30 cellular contexts compared by ENCODE assay signal in genomic region chr1:22321917-22322316, GRCh38.
"Had no signal": no experiment of that assay in that cellular context is flagged by ENCODE, and none has a peak within 500 bp of the region (broad histone marks: within the 10 kb centered on the region; RNA-seq: fewer than 3 reads in every experiment).

No MANE protein-coding gene starts in this region.

- H3K27ac Mint-ChIP-seq: activated CD4-positive, alpha-beta T cell treated with anti-CD3 and anti-CD28 coated beads for 36 hours; activated naive CD4-positive, alpha-beta T cell treated with anti-CD3 and anti-CD28 coated beads for 36 hours; activated naive CD8-positive, alpha-beta T cell treated with anti-CD3 and anti-CD28 coated beads for 36 hours; activated T-helper 1 cell treated with anti-CD3 and anti-CD28 coated beads, Interleukin-12 subunit alpha, Interleukin-12 subunit beta, Interleukin-2, Interleukin-4 antibody, amounts not matched to agents 30 ng/mL and 10 ng/mL and 1 ng/mL, durations not matched to agents 14 hours and 24 hours and 36 hours; memory B cell; nephron progenitor cell; stimulated activated naive B cell treated with anti-CD40 and anti-IgM and Interleukin-4, amounts not matched to agents 10 μg/mL and 1 μg/mL and 100 μg/mL, for 72 hours; WTC11 had no signal

- H3K4me1 ChIP-seq: body of pancreas, esophagus squamous epithelium, prostate gland, suprapubic skin, tibial artery, uterus had no signal

- H3K27ac ChIP-seq: body of pancreas, epithelial cell of prostate, esophagus squamous epithelium, neutrophil, ovary, prostate gland, suprapubic skin, tibial artery, uterus had no signal

- H3K4me3 Mint-ChIP-seq: activated CD4-positive, alpha-beta T cell treated with anti-CD3 and anti-CD28 coated beads for 36 hours; activated naive CD4-positive, alpha-beta T cell treated with anti-CD3 and anti-CD28 coated beads for 36 hours; activated naive CD8-positive, alpha-beta T cell treated with anti-CD3 and anti-CD28 coated beads for 36 hours; activated T-helper 1 cell treated with anti-CD3 and anti-CD28 coated beads, Interleukin-12 subunit alpha, Interleukin-12 subunit beta, Interleukin-2, Interleukin-4 antibody, amounts not matched to agents 30 ng/mL and 10 ng/mL and 1 ng/mL, durations not matched to agents 14 hours and 24 hours and 36 hours; memory B cell; nephron progenitor cell; stimulated activated naive B cell treated with anti-CD40 and anti-IgM and Interleukin-4, amounts not matched to agents 10 μg/mL and 1 μg/mL and 100 μg/mL, for 72 hours; WTC11 had no signal

- DNase-seq: activated CD4-positive, alpha-beta T cell treated with anti-CD3 and anti-CD28 coated beads for 36 hours; activated CD4-positive, alpha-beta T cell treated with anti-CD3 and anti-CD28 coated beads, Interleukin-2, amount 50 U/mL, for 4 hours; activated effector memory CD4-positive, alpha-beta T cell treated with anti-CD3 and anti-CD28 coated beads, Interleukin-2, amount 50 U/mL, for 16 hours; activated naive CD4-positive, alpha-beta T cell treated with anti-CD3 and anti-CD28 coated beads for 36 hours; activated naive CD8-positive, alpha-beta T cell treated with anti-CD3 and anti-CD28 coated beads for 36 hours; activated T-cell treated with anti-CD3 and anti-CD28 coated beads, Interleukin-2, amount 50 U/mL, for 1 hour; aorta; body of pancreas; effector CD8-positive, alpha-beta T cell; esophagus squamous epithelium; foreskin melanocyte; left cardiac atrium; nephron progenitor cell; ovary; retina; stimulated activated CD4-positive, alpha-beta T cell treated with anti-CD3 and anti-CD28 coated beads, Interleukin-15, amount 100 ng/mL, for 24 hours; stimulated activated CD4-positive, alpha-beta T cell treated with anti-CD3 and anti-CD28 coated beads, Interleukin-2, amount 100 ng/mL, for 24 hours; stimulated activated naive B cell treated with anti-CD40 and anti-IgM and Interleukin-4, amounts not matched to agents 10 μg/mL and 1 μg/mL and 100 μg/mL, for 72 hours; T-helper 2 cell; tibial artery; uterus had no signal

- H3K4me3 ChIP-seq: adrenal gland, body of pancreas, esophagus squamous epithelium, mucosa of descending colon, ovary, prostate gland, suprapubic skin, tibial artery, uterus had no signal

- H3K27me3 ChIP-seq: adrenal gland, body of pancreas, ovary, uterus had no signal

- H3K9me3 ChIP-seq: adrenal gland, body of pancreas, esophagus squamous epithelium, mucosa of descending colon, neutrophil, ovary, prostate gland, suprapubic skin, uterus had no signal

- ATAC-seq: activated CD4-positive, alpha-beta T cell treated with anti-CD3 and anti-CD28 coated beads for 36 hours; body of pancreas; left cardiac atrium; mucosa of descending colon; stimulated activated naive B cell treated with anti-CD40 and anti-IgM and Interleukin-4, amounts not matched to agents 10 μg/mL and 1 μg/mL and 100 μg/mL, for 72 hours; WTC11 had no signal

- H3K4me1 Mint-ChIP-seq: activated CD4-positive, alpha-beta T cell treated with anti-CD3 and anti-CD28 coated beads for 36 hours; activated naive CD8-positive, alpha-beta T cell treated with anti-CD3 and anti-CD28 coated beads for 36 hours; memory B cell; stimulated activated naive B cell treated with anti-CD40 and anti-IgM and Interleukin-4, amounts not matched to agents 10 μg/mL and 1 μg/mL and 100 μg/mL, for 72 hours had no signal

- H3K36me3 Mint-ChIP-seq: activated naive CD8-positive, alpha-beta T cell treated with anti-CD3 and anti-CD28 coated beads for 36 hours; memory B cell; stimulated activated naive B cell treated with anti-CD40 and anti-IgM and Interleukin-4, amounts not matched to agents 10 μg/mL and 1 μg/mL and 100 μg/mL, for 72 hours; WTC11 had no signal

- H3K9me3 Mint-ChIP-seq: activated naive CD4-positive, alpha-beta T cell treated with anti-CD3 and anti-CD28 coated beads for 36 hours; activated naive CD8-positive, alpha-beta T cell treated with anti-CD3 and anti-CD28 coated beads for 36 hours; activated T-helper 1 cell treated with anti-CD3 and anti-CD28 coated beads, Interleukin-12 subunit alpha, Interleukin-12 subunit beta, Interleukin-2, Interleukin-4 antibody, amounts not matched to agents 30 ng/mL and 10 ng/mL and 1 ng/mL, durations not matched to agents 14 hours and 24 hours and 36 hours; memory B cell; nephron progenitor cell; stimulated activated naive B cell treated with anti-CD40 and anti-IgM and Interleukin-4, amounts not matched to agents 10 μg/mL and 1 μg/mL and 100 μg/mL, for 72 hours had no signal
